8 cellular contexts compared by ENCODE assay signal in genomic region chr13:112619730-112620639, GRCh38. TPM values are rescaled to one million over a fixed set of nuclear protein-coding genes. Genes with fewer than 3 reads are reported as not detected.
DNase-seq lines count a peak whose midpoint lies in the region; ATAC-seq and TF ChIP-seq lines count a peak whose summit lies in the region.

No MANE protein-coding gene starts in this region.

- peaks cover 48% of the 10 kb centered on the region for H3K27me3 Mint-ChIP-seq in chondrocyte (ENCODE audit: low read depth)
- peaks cover 24% of the 10 kb centered on the region for H3K27me3 Mint-ChIP-seq in mesothelial cell of epicardium (ENCODE audit: low read depth)

- H3K4me1 ChIP-seq in psoas muscle = no peaks in the 10 kb centered on the region

- H3K9me3 Mint-ChIP-seq in chondrocyte (ENCODE audit: low read depth) (no peaks in the 10 kb centered on the region), mesothelial cell of epicardium (no peaks in the 10 kb centered on the region)

- H3K4me3 Mint-ChIP-seq in chondrocyte (ENCODE audit: unreplicated experiment) (peak overlapping the region; percentile 61), mesothelial cell of epicardium (peak overlapping the region; percentile 71)

- no peak overlapping the region for H3K27ac ChIP-seq in psoas muscle

- H3K4me1 Mint-ChIP-seq in chondrocyte (ENCODE audit: low read depth) = no peaks in the 10 kb centered on the region
- H3K4me1 Mint-ChIP-seq in mesothelial cell of epicardium = peaks cover 5% of the 10 kb centered on the region

- 56 to 69% (median 61%) methylated on average over 25 of the region's 25 CpGs for WGBS in psoas muscle, 3 donors

- H3K36me3 ChIP-seq in psoas muscle (ENCODE audit: insufficient read depth in 1 of 2, low read depth in 1 of 2) = no peaks in the 10 kb centered on the region

- intact Hi-C loops in left colon (cut with DNase I, micrococcal nuclease) (no loop called here), psoas muscle (cut with DNase I) (no loop called here)

- H3K36me3 Mint-ChIP-seq in chondrocyte (ENCODE audit: low read depth) = no peaks in the 10 kb centered on the region
- no peaks in the 10 kb centered on the region for H3K36me3 Mint-ChIP-seq in mesothelial cell of epicardium

- peaks cover 0 to 38% (median 6%) of the 10 kb centered on the region in 3 donors for H3K27me3 ChIP-seq in psoas muscle (ENCODE audit: insufficient read depth in 3 of 3, low read length in 2 of 3)

- ATAC-seq in GM19025 (IDR thresholded peaks at IDR 0.05; ENCODE audit: low read depth, unreplicated experiment) = peak; percentile 91
- ATAC-seq in left colon = no peak
- no peak for ATAC-seq in psoas muscle
- ATAC-seq in HG03159 (IDR thresholded peaks at IDR 0.05; ENCODE audit: unreplicated experiment) = no peak

- H3K4me3 ChIP-seq in psoas muscle = no peak overlapping the region

- H3K27ac Mint-ChIP-seq in chondrocyte (ENCODE audit: unreplicated experiment) (no peak overlapping the region), mesothelial cell of epicardium (peak overlapping the region; percentile 35)

- H3K9me3 ChIP-seq in psoas muscle = no peaks in the 10 kb centered on the region

- no peak for TF ChIP-seq CTCF in chondrocyte (IDR thresholded peaks at IDR 0.05)
- TF ChIP-seq CTCF in mesothelial cell of epicardium (IDR thresholded peaks at IDR 0.05; ENCODE audit: unreplicated experiment) = no peak
- TF ChIP-seq CTCF in psoas muscle (IDR thresholded peaks at IDR 0.05) = no peak

- DNase-seq in NCI-H146 treated with DMSO at 0.1 percent for 48 hours (lab: John Stamatoyannopoulos, UW; ENCODE audit: unreplicated experiment) = peak; percentile 90
- no peak for DNase-seq in chondrocyte (ENCODE audit: low spot score)
- peak in 1 of 2 experiments; percentile 56 for DNase-seq in mesothelial cell of epicardium (ENCODE audit: low spot score in 2 of 2, unreplicated experiment in 2 of 2)
- no peak for DNase-seq in SW480 (ENCODE audit: low spot score)
- no peak for DNase-seq in left colon
- DNase-seq in psoas muscle = no peak

RNA-seq across cellular contexts. Expression of gene TUBGCP3, which starts 32.0 kb away (rescaled TPM):
- total RNA-seq in chondrocyte = 16.3 to 32.4 TPM (median 18.5 TPM) in 3 replicates
- total RNA-seq in mesothelial cell of epicardium = 30.2 to 37.4 TPM (median 30.6 TPM) in 3 replicates
- total RNA-seq in left colon = 10 to 100 TPM; 21.5 to 27.3 TPM
- total RNA-seq in psoas muscle = 10 to 100 TPM in 3 of 4 donors, 1 to 10 TPM in 1; 7.4 to 15.3 (median 14.3) TPM
- 10 to 100 TPM in 1 of 3 donors, 1 to 10 TPM in 2; 8.3 to 13.1 (median 8.4) TPM for polyA plus RNA-seq in psoas muscle
